23 cellular contexts compared by ENCODE assay signal in the genomic region with DNA sequence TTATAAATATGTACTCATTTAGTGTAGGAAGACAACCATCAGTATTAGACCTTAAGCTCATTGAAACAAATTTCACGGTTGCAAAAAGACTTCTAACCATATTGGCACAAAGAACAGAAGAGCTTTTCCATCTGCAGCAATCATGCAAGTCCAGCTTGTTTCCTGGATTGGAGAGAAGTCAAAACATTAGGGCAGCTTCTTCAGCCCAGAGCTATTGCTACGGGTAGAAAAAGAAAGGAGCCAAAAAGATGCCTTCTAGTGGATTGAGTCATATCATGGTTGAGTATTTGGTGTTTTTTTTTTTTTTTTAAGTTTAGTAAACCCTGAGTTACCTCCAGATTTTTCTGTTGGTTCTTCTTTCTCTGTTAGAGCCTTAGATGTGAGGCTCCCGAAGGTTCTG.
A peak's percentile ranks its signal among the peaks of the same experiment; 100 is the strongest.
DNase-seq lines count a peak whose midpoint lies in the region; ATAC-seq and TF ChIP-seq lines count a peak whose summit lies in the region.
"Had no signal": no experiment of that assay in that cellular context is flagged by ENCODE, and none has a peak within 500 bp of the region (broad histone marks: within the 10 kb centered on the region; RNA-seq: fewer than 3 reads in every experiment).

No MANE protein-coding gene starts in this region.

- WGBS in right lobe of liver (ENCODE audit: insufficient coverage, low coverage, low lambda C conversion rate, missing lambda C conversion rate) = 84% methylated on average over 3 of the region's 3 CpGs

- no peak for TF ChIP-seq POLR2A in right lobe of liver (IDR thresholded peaks at IDR 0.05)

- H3K27ac ChIP-seq in GM23338 (ENCODE audit: low read depth) (no peak overlapping the region), right lobe of liver (no peak overlapping the region)
- H3K27ac ChIP-seq: pancreas had no signal

- H3K4me3 Mint-ChIP-seq in GM23338 = no peak overlapping the region
- H3K4me3 Mint-ChIP-seq: activated CD8-positive, alpha-beta memory T cell treated with anti-CD3 and anti-CD28 coated beads, Interleukin-2, amount 10 ng/mL, durations not matched to agents 7 days and 5 days; activated naive CD4-positive, alpha-beta T cell treated with anti-CD3 and anti-CD28 coated beads, Interleukin-2, amount 50 U/mL, for 24 hours; CD4-positive, alpha-beta T cell; nephron had no signal

- H3K9me3 ChIP-seq in MG63 (no peaks in the 10 kb centered on the region), right lobe of liver (no peaks in the 10 kb centered on the region)
- H3K9me3 ChIP-seq: pancreas had no signal

- H3K4me1 Mint-ChIP-seq in GM23338 = peaks cover 37% of the 10 kb centered on the region
- H3K4me1 Mint-ChIP-seq: nephron had no signal

- DNase-seq in AG20443 (ENCODE audit: low spot score) = peak; percentile 63
- peak; percentile 24 for DNase-seq in MG63
- peak; percentile 39 for DNase-seq in choroid plexus epithelial cell (ENCODE audit: low read depth)
- peak; percentile 54 for DNase-seq in iris pigment epithelial cell (ENCODE audit: low read depth)
- DNase-seq in GM23338 (ENCODE audit: low spot score) = no peak
- DNase-seq in right lobe of liver = no peak
- DNase-seq in hippocampal formation (lab: John Stamatoyannopoulos, UW) = no peak
- DNase-seq in dedifferentiated amniotic fluid mesenchymal stem cell (ENCODE audit: extremely low spot score) = no peak
- DNase-seq: activated CD4-positive, alpha-beta T cell treated with anti-CD3 and anti-CD28 coated beads, Interleukin-2, amount 50 U/mL, for 1 hour; activated CD8-positive, alpha-beta memory T cell treated with anti-CD3 and anti-CD28 coated beads, Interleukin-2, amount 10 ng/mL, durations not matched to agents 7 days and 5 days; anterior cingulate cortex; CD4-positive, alpha-beta T cell; central memory CD4-positive, alpha-beta T cell; DMS 273 treated with DMSO at 0.1 percent for 48 hours; kidney; NCI-H1105; NCI-H2081; NCI-H345; pancreas; stimulated activated naive CD8-positive, alpha-beta T cell treated with anti-CD3 and anti-CD28 coated beads, Interleukin-15, Interleukin-2, amounts not matched to agents 100 U/mL and 50 U/mL, for 24 hours had no signal

- H3K36me3 Mint-ChIP-seq in GM23338 (ENCODE audit: low read depth) = no peaks in the 10 kb centered on the region; the same call in 2 of the 3 replicates

- no peaks in the 10 kb centered on the region for H3K9me2 ChIP-seq in GM23338 (ENCODE audit: insufficient read depth)

- H3K79me2 ChIP-seq in GM23338 (replicated peaks; ENCODE audit: insufficient read depth) = peaks cover 67% of the 10 kb centered on the region

- H3F3A ChIP-seq in GM23338 (replicated peaks; ENCODE audit: low read depth) = no peaks in the 10 kb centered on the region

- no peak overlapping the region for H2AFZ ChIP-seq in GM23338

- intact Hi-C loops in right lobe of liver (cut with DNase I) = no loop called here

- H4K20me1 ChIP-seq in GM23338 (replicated peaks; ENCODE audit: insufficient read depth) = peaks cover 11% of the 10 kb centered on the region; the same call in 1 of the 2 replicates

- H3K4me1 ChIP-seq in GM23338 (ENCODE audit: insufficient read depth) (peaks cover 20% of the 10 kb centered on the region), right lobe of liver (no peaks in the 10 kb centered on the region)
- H3K4me1 ChIP-seq: pancreas had no signal

- H3K27me3 ChIP-seq in MG63 (no peaks in the 10 kb centered on the region), GM23338 (ENCODE audit: insufficient read depth) (no peaks in the 10 kb centered on the region), right lobe of liver (no peaks in the 10 kb centered on the region)
- H3K27me3 ChIP-seq: pancreas had no signal

- H3K9me3 Mint-ChIP-seq in GM23338 = no peaks in the 10 kb centered on the region
- H3K9me3 Mint-ChIP-seq: activated naive CD4-positive, alpha-beta T cell treated with anti-CD3 and anti-CD28 coated beads, Interleukin-2, amount 50 U/mL, for 24 hours; nephron had no signal

- TF ChIP-seq CTCF in choroid plexus epithelial cell (conservative IDR thresholded peaks at IDR 0.05; ENCODE audit: low read depth, low read length) (no peak), GM23338 (conservative IDR thresholded peaks at IDR 0.05; ENCODE audit: low read depth in 2 of 2) (no peak), right lobe of liver (IDR thresholded peaks at IDR 0.05) (no peak)

- H3K36me3 ChIP-seq in MG63 (no peaks in the 10 kb centered on the region; the same call in 1 of the 2 replicates), GM23338 (ENCODE audit: insufficient read depth) (no peaks in the 10 kb centered on the region), right lobe of liver (no peaks in the 10 kb centered on the region)
- H3K36me3 ChIP-seq: pancreas had no signal

- H3K4me3 ChIP-seq in MG63 = no peak overlapping the region
- H3K4me3 ChIP-seq in choroid plexus epithelial cell (ENCODE audit: low read depth, low read length) = no peak overlapping the region
- no peak overlapping the region for H3K4me3 ChIP-seq in GM23338
- no peak overlapping the region for H3K4me3 ChIP-seq in right lobe of liver
- H3K4me3 ChIP-seq: pancreas had no signal

- no peak for ATAC-seq in GM23338
- no peak for ATAC-seq in right lobe of liver
- ATAC-seq: activated CD8-positive, alpha-beta memory T cell treated with anti-CD3 and anti-CD28 coated beads, Interleukin-2, amount 10 ng/mL, durations not matched to agents 7 days and 5 days; pancreas; SK-N-SH treated with all-trans-retinoic acid at 6 μM for 48 hours; stimulated activated naive CD8-positive, alpha-beta T cell treated with anti-CD3 and anti-CD28 coated beads, Interleukin-15, Interleukin-2, amounts not matched to agents 100 U/mL and 50 U/mL, for 24 hours had no signal

- H3K4me2 ChIP-seq in GM23338 = no peak overlapping the region

- H3K27ac Mint-ChIP-seq in GM23338 = no peak overlapping the region
- H3K27ac Mint-ChIP-seq: activated CD8-positive, alpha-beta memory T cell treated with anti-CD3 and anti-CD28 coated beads, Interleukin-2, amount 10 ng/mL, durations not matched to agents 7 days and 5 days; activated naive CD4-positive, alpha-beta T cell treated with anti-CD3 and anti-CD28 coated beads, Interleukin-2, amount 50 U/mL, for 24 hours; CD4-positive, alpha-beta T cell; nephron had no signal

- no peaks in the 10 kb centered on the region for H3K27me3 Mint-ChIP-seq in GM23338 (ENCODE audit: insufficient read depth, low read depth, poor library complexity)
- H3K27me3 Mint-ChIP-seq: activated CD8-positive, alpha-beta memory T cell treated with anti-CD3 and anti-CD28 coated beads, Interleukin-2, amount 10 ng/mL, durations not matched to agents 7 days and 5 days; activated naive CD4-positive, alpha-beta T cell treated with anti-CD3 and anti-CD28 coated beads, Interleukin-2, amount 50 U/mL, for 24 hours; CD4-positive, alpha-beta T cell had no signal

TF ChIP-seq in GM23338, 12 proteins besides CTCF, POLR2A, EP300 and RAD21 (continues in another document):
- TF ChIP-seq EZH2phosphoT487 (IDR thresholded peaks at IDR 0.05; ENCODE audit: unreplicated experiment) (no peak), NANOG (IDR thresholded peaks at IDR 0.05; ENCODE audit: borderline replicate concordance) (no peak), JUNB (IDR thresholded peaks at IDR 0.05; ENCODE audit: unreplicated experiment) (no peak), POLR2AphosphoS5 (IDR thresholded peaks at IDR 0.05; ENCODE audit: low read depth) (no peak), ZNF331 (CRISPR knock-in tag; IDR thresholded peaks at IDR 0.05; ENCODE audit: low read depth) (no peak), CREB1 (CRISPR knock-in tag; IDR thresholded peaks at IDR 0.05; ENCODE audit: low read depth) (no peak), STAT1 (IDR thresholded peaks at IDR 0.05; ENCODE audit: unreplicated experiment) (no peak), EZH2 (IDR thresholded peaks at IDR 0.05; ENCODE audit: low read depth, unreplicated experiment) (no peak), ZNF114 (CRISPR knock-in tag; IDR thresholded peaks at IDR 0.05) (no peak)
- TF ChIP-seq, protein P1, sequence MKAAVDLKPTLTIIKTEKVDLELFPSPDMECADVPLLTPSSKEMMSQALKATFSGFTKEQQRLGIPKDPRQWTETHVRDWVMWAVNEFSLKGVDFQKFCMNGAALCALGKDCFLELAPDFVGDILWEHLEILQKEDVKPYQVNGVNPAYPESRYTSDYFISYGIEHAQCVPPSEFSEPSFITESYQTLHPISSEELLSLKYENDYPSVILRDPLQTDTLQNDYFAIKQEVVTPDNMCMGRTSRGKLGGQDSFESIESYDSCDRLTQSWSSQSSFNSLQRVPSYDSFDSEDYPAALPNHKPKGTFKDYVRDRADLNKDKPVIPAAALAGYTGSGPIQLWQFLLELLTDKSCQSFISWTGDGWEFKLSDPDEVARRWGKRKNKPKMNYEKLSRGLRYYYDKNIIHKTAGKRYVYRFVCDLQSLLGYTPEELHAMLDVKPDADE (IDR thresholded peaks at IDR 0.05) = no peak
- TF ChIP-seq, protein P2, sequence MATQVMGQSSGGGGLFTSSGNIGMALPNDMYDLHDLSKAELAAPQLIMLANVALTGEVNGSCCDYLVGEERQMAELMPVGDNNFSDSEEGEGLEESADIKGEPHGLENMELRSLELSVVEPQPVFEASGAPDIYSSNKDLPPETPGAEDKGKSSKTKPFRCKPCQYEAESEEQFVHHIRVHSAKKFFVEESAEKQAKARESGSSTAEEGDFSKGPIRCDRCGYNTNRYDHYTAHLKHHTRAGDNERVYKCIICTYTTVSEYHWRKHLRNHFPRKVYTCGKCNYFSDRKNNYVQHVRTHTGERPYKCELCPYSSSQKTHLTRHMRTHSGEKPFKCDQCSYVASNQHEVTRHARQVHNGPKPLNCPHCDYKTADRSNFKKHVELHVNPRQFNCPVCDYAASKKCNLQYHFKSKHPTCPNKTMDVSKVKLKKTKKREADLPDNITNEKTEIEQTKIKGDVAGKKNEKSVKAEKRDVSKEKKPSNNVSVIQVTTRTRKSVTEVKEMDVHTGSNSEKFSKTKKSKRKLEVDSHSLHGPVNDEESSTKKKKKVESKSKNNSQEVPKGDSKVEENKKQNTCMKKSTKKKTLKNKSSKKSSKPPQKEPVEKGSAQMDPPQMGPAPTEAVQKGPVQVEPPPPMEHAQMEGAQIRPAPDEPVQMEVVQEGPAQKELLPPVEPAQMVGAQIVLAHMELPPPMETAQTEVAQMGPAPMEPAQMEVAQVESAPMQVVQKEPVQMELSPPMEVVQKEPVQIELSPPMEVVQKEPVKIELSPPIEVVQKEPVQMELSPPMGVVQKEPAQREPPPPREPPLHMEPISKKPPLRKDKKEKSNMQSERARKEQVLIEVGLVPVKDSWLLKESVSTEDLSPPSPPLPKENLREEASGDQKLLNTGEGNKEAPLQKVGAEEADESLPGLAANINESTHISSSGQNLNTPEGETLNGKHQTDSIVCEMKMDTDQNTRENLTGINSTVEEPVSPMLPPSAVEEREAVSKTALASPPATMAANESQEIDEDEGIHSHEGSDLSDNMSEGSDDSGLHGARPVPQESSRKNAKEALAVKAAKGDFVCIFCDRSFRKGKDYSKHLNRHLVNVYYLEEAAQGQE (IDR thresholded peaks at IDR 0.05; ENCODE audit: unreplicated experiment) = no peak

Comparison
In these comparisons a context has a peak if more than half of its experiments do, and no peak if none do; other contexts are left out.
1. DNase-seq: peak in AG20443 (single experiment), MG63 (single experiment), choroid plexus epithelial cell (single experiment) and iris pigment epithelial cell (single experiment); none in GM23338 (single experiment), right lobe of liver (0 of 3), hippocampal formation (0 of 2) and dedifferentiated amniotic fluid mesenchymal stem cell (single experiment).